8 cellular contexts compared by ENCODE assay signal in genomic region chr6:36914227-36914794, GRCh38. TPM values are rescaled to one million over a fixed set of nuclear protein-coding genes. Genes with fewer than 3 reads are reported as not detected.
DNase-seq lines count a peak whose midpoint lies in the region; ATAC-seq lines count a peak whose summit lies in the region.

No MANE protein-coding gene starts in this region.

- peaks cover 59% of the 10 kb centered on the region for H3K4me1 ChIP-seq in GM23248 (ENCODE audit: insufficient read depth)

- peaks cover 12% of the 10 kb centered on the region for H3K79me2 ChIP-seq in GM23248 (ENCODE audit: insufficient read depth)

- peak; percentile 71 for DNase-seq in GM23248
- DNase-seq in SW480 (ENCODE audit: low spot score) = peak; percentile 46
- peak; percentile 9 for DNase-seq in effector CD4-positive, alpha-beta T cell
- peak; percentile 61 for DNase-seq in pons (ENCODE audit: low spot score)
- no peak for DNase-seq in NCI-H1105 (lab: John Stamatoyannopoulos, UW)

- no peak for ATAC-seq in HG03280 (IDR thresholded peaks at IDR 0.05; ENCODE audit: unreplicated experiment)
- ATAC-seq in HG03025 (IDR thresholded peaks at IDR 0.05; ENCODE audit: low FRiP score, unreplicated experiment) = no peak
- no peak for ATAC-seq in HG03432 (IDR thresholded peaks at IDR 0.05; ENCODE audit: unreplicated experiment)

- no peaks in the 10 kb centered on the region for H3K27me3 ChIP-seq in GM23248 (replicated peaks; ENCODE audit: insufficient read depth)

- no peak overlapping the region for H3K27ac ChIP-seq in GM23248

- peaks cover 17% of the 10 kb centered on the region; the same call in 1 of the 2 replicates for H3K36me3 ChIP-seq in GM23248 (ENCODE audit: low read depth)

- no peaks in the 10 kb centered on the region for H3K9me3 ChIP-seq in GM23248 (ENCODE audit: low read depth)

- peaks cover 56% of the 10 kb centered on the region for H3F3A ChIP-seq in GM23248 (ENCODE audit: insufficient read depth)

- H4K20me1 ChIP-seq in GM23248 (ENCODE audit: insufficient read depth) = no peaks in the 10 kb centered on the region

- WGBS in GM23248 (ENCODE audit: low coverage in 1 of 2, low lambda C conversion rate in 2 of 2, missing lambda C conversion rate in 2 of 2), 2 experiments = 84 to 87% methylated on average over 10 of the region's 10 CpGs

- no peak overlapping the region for H3K9ac ChIP-seq in GM23248

- in situ Hi-C loops in GM23248 (cut with MboI) = no loop called here

- H2AFZ ChIP-seq in GM23248 = no peak overlapping the region

- H3K4me2 ChIP-seq in GM23248 (ENCODE audit: unreplicated experiment) = no peak overlapping the region

- H3K4me3 ChIP-seq in GM23248 = no peak overlapping the region

- no peaks in the 10 kb centered on the region for H3K9me2 ChIP-seq in GM23248 (ENCODE audit: insufficient read depth)

RNA-seq across cellular contexts. Expression of gene C6orf89, which starts 28.6 kb away (rescaled TPM):
- total RNA-seq in GM23248 (2014; rRNA removed; shearing (Covaris generic)) = 84.0 and 85.5 TPM in 2 replicates
- polyA plus RNA-seq in GM23248 (2016; fragmentation: Nextera tagmentation; extraction: Ambion mirVana) = 73.8 and 73.9 TPM in 2 replicates

RNA-seq across cellular contexts. Expression of gene PPIL1, which starts 39.7 kb away (rescaled TPM):
- total RNA-seq in GM23248 (2014; rRNA removed; shearing (Covaris generic)) = 20.4 and 36.3 TPM in 2 replicates
- polyA plus RNA-seq in GM23248 (2016; fragmentation: Nextera tagmentation; extraction: Ambion mirVana) = 27.1 and 30.5 TPM in 2 replicates

RNA-seq across cellular contexts. Expression of gene PI16, which starts 40.2 kb away (rescaled TPM):
- 181 and 227 TPM in 2 replicates for total RNA-seq in GM23248 (2014; rRNA removed; shearing (Covaris generic))
- polyA plus RNA-seq in GM23248 (2016; fragmentation: Nextera tagmentation; extraction: Ambion mirVana) = 390 and 398 TPM in 2 replicates
